Comparison of ENCODE assay signal across 1 cellular context in genomic region chr7:129367700-129368388, GRCh38.
A peak's percentile ranks its signal among the peaks of the same experiment; 100 is the strongest.
TF ChIP-seq lines count a peak whose summit lies in the region.

No MANE protein-coding gene starts in this region.

TF ChIP-seq in GM12878, 131 proteins besides CTCF, POLR2A, EP300 and RAD21 (continued from another document):
- TF ChIP-seq ZNF592 (IDR thresholded peaks at IDR 0.05) (no peak), TCF7 (IDR thresholded peaks at IDR 0.05; ENCODE audit: borderline replicate concordance) (peak; percentile 56; the same call in 1 of the 2 replicates)
- TF ChIP-seq, protein P1, sequence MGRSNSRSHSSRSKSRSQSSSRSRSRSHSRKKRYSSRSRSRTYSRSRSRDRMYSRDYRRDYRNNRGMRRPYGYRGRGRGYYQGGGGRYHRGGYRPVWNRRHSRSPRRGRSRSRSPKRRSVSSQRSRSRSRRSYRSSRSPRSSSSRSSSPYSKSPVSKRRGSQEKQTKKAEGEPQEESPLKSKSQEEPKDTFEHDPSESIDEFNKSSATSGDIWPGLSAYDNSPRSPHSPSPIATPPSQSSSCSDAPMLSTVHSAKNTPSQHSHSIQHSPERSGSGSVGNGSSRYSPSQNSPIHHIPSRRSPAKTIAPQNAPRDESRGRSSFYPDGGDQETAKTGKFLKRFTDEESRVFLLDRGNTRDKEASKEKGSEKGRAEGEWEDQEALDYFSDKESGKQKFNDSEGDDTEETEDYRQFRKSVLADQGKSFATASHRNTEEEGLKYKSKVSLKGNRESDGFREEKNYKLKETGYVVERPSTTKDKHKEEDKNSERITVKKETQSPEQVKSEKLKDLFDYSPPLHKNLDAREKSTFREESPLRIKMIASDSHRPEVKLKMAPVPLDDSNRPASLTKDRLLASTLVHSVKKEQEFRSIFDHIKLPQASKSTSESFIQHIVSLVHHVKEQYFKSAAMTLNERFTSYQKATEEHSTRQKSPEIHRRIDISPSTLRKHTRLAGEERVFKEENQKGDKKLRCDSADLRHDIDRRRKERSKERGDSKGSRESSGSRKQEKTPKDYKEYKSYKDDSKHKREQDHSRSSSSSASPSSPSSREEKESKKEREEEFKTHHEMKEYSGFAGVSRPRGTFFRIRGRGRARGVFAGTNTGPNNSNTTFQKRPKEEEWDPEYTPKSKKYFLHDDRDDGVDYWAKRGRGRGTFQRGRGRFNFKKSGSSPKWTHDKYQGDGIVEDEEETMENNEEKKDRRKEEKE (IDR thresholded peaks at IDR 0.05): no peak
- TF ChIP-seq, protein P2, sequence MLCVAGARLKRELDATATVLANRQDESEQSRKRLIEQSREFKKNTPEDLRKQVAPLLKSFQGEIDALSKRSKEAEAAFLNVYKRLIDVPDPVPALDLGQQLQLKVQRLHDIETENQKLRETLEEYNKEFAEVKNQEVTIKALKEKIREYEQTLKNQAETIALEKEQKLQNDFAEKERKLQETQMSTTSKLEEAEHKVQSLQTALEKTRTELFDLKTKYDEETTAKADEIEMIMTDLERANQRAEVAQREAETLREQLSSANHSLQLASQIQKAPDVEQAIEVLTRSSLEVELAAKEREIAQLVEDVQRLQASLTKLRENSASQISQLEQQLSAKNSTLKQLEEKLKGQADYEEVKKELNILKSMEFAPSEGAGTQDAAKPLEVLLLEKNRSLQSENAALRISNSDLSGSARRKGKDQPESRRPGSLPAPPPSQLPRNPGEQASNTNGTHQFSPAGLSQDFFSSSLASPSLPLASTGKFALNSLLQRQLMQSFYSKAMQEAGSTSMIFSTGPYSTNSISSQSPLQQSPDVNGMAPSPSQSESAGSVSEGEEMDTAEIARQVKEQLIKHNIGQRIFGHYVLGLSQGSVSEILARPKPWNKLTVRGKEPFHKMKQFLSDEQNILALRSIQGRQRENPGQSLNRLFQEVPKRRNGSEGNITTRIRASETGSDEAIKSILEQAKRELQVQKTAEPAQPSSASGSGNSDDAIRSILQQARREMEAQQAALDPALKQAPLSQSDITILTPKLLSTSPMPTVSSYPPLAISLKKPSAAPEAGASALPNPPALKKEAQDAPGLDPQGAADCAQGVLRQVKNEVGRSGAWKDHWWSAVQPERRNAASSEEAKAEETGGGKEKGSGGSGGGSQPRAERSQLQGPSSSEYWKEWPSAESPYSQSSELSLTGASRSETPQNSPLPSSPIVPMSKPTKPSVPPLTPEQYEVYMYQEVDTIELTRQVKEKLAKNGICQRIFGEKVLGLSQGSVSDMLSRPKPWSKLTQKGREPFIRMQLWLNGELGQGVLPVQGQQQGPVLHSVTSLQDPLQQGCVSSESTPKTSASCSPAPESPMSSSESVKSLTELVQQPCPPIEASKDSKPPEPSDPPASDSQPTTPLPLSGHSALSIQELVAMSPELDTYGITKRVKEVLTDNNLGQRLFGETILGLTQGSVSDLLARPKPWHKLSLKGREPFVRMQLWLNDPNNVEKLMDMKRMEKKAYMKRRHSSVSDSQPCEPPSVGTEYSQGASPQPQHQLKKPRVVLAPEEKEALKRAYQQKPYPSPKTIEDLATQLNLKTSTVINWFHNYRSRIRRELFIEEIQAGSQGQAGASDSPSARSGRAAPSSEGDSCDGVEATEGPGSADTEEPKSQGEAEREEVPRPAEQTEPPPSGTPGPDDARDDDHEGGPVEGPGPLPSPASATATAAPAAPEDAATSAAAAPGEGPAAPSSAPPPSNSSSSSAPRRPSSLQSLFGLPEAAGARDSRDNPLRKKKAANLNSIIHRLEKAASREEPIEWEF (IDR thresholded peaks at IDR 0.05; ENCODE audit: insufficient replicate concordance, low read depth, low read length): peak; percentile 79
